ENCODE assay signal across 30 cellular contexts in genomic region chr11:91075032-91075695, GRCh38.
"Had no signal": no experiment of that assay in that cellular context is flagged by ENCODE, and none has a peak within 500 bp of the region (broad histone marks: within the 10 kb centered on the region; RNA-seq: fewer than 3 reads in every experiment).

No MANE protein-coding gene starts in this region.

- ATAC-seq: activated naive CD4-positive, alpha-beta T cell treated with anti-CD3 and anti-CD28 coated beads, Interleukin-2, amount 50 U/mL, for 72 hours; activated T-cell treated with anti-CD3 and anti-CD28 coated beads, Interleukin-2, amount 50 U/mL, for 72 hours; effector memory CD8-positive, alpha-beta T cell; foreskin keratinocyte; gastrocnemius medialis; WTC11 had no signal

- H3K27me3 ChIP-seq: ascending aorta, breast epithelium, esophagus muscularis mucosa, foreskin keratinocyte, gastrocnemius medialis, heart right ventricle had no signal

- H3K9me3 ChIP-seq: ascending aorta, esophagus muscularis mucosa, gastrocnemius medialis had no signal

- H3K36me3 ChIP-seq: ascending aorta, breast epithelium, esophagus muscularis mucosa, gastrocnemius medialis, heart right ventricle had no signal

- H3K27ac ChIP-seq: ascending aorta, breast epithelium, esophagus muscularis mucosa, foreskin keratinocyte, gastrocnemius medialis, VCaP had no signal

- DNase-seq: activated CD4-positive, alpha-beta memory T cell treated with anti-CD3 and anti-CD28 coated beads, Interleukin-2, amount 10 ng/mL, durations not matched to agents 7 days and 5 days; activated CD4-positive, alpha-beta T cell treated with anti-CD3 and anti-CD28 coated beads for 1 hour; activated CD4-positive, alpha-beta T cell treated with anti-CD3 and anti-CD28 coated beads for 4 hours; activated CD4-positive, alpha-beta T cell treated with anti-CD3 and anti-CD28 coated beads, Interleukin-2, amount 10 ng/mL, durations not matched to agents 7 days and 5 days; activated CD4-positive, alpha-beta T cell treated with anti-CD3 and anti-CD28 coated beads, Interleukin-2, amount 50 U/mL, for 4 hours; activated CD8-positive, alpha-beta memory T cell treated with anti-CD3 and anti-CD28 coated beads, Interleukin-2, amount 50 U/mL, for 48 hours; activated gamma-delta T cell; activated naive CD4-positive, alpha-beta T cell; activated naive CD4-positive, alpha-beta T cell treated with anti-CD3 and anti-CD28 coated beads, Interleukin-2, amount 10 ng/mL, durations not matched to agents 7 days and 5 days; activated naive CD8-positive, alpha-beta T cell treated with anti-CD3 and anti-CD28 coated beads, Interleukin-2, amount 10 ng/mL, durations not matched to agents 7 days and 5 days; activated T-cell treated with anti-CD3 and anti-CD28 coated beads for 4 hours; activated T-cell treated with anti-CD3 and anti-CD28 coated beads, Interleukin-2, amount 50 U/mL, for 24 hours; activated T-cell treated with anti-CD3 and anti-CD28 coated beads, Interleukin-2, amount 50 U/mL, for 72 hours; caudate nucleus; cortex of kidney; dermis blood vessel endothelial cell; effector CD4-positive, alpha-beta T cell; effector memory CD8-positive, alpha-beta T cell; erythroblast; foreskin keratinocyte; gastrocnemius medialis; glutamatergic neuron; heart right ventricle; T-helper 2 cell had no signal

- H3K4me1 ChIP-seq: ascending aorta, breast epithelium, foreskin keratinocyte, gastrocnemius medialis, heart right ventricle had no signal

- H3K4me3 ChIP-seq: ascending aorta, breast epithelium, esophagus muscularis mucosa, gastrocnemius medialis, heart right ventricle had no signal
